Comparison of ENCODE assay signal across 21 cellular contexts in the genomic region with DNA sequence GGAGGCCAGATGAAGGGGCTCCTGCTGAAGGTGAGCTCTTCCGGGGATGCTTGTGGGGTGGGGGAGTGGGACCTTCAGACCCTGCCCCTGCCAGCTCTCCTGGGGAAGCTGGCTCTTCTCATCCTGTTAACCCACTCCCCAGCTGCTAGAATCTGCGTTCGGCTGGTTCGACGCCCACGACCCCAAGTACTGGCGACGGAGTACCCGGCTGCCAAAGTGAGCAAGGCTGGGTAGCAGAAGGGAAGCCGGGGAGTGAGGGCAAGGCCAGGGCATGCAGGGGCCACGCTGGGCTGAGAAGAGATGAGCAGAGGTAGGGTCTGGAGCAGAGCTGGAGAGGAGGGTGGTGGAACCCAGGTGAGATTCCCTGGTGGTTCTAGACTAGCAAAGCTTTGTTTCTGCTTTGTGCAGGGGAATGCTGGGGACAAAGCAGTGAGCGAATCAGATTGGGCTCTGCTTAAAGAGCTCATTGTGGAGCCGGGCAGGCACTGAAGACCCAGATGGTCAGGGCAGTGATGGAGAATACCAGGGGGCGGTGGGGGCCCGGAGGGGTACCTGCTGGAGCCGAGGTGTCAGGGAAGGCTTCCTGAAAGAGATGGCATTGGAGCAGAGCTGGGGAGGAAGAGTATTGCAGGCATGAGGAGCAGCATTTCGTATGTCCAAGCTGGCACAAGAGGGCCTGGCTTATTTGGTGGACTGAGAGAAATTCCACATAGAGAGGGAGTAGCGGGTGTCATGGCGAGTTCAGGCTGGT.
"Had no signal": no experiment of that assay in that cellular context is flagged by ENCODE, and none has a peak within 500 bp of the region (broad histone marks: within the 10 kb centered on the region; RNA-seq: fewer than 3 reads in every experiment).

No MANE protein-coding gene starts in this region.

- H3K4me3 ChIP-seq: gastroesophageal sphincter, right lobe of liver, thyroid gland, upper lobe of left lung had no signal

- H3K9me3 Mint-ChIP-seq: activated naive CD4-positive, alpha-beta T cell treated with anti-CD3 and anti-CD28 coated beads for 36 hours; immature natural killer cell; natural killer cell; stimulated activated naive CD8-positive, alpha-beta T cell treated with anti-CD3 and anti-CD28 coated beads, Interleukin-15, Interleukin-2, amounts not matched to agents 100 ng/mL and 50 ng/mL, for 24 hours had no signal

- H3K4me3 Mint-ChIP-seq: activated CD4-positive, alpha-beta T cell treated with anti-CD3 and anti-CD28 coated beads for 36 hours; activated CD8-positive, alpha-beta memory T cell treated with anti-CD3 and anti-CD28 coated beads, Interleukin-2, amount 10 ng/mL, durations not matched to agents 7 days and 5 days; activated CD8-positive, alpha-beta T cell treated with anti-CD3 and anti-CD28 coated beads, Interleukin-2, amount 10 ng/mL, durations not matched to agents 7 days and 5 days; activated naive CD4-positive, alpha-beta T cell treated with anti-CD3 and anti-CD28 coated beads for 36 hours; natural killer cell; stimulated activated naive CD8-positive, alpha-beta T cell treated with anti-CD3 and anti-CD28 coated beads, Interleukin-15, Interleukin-2, amounts not matched to agents 100 ng/mL and 50 ng/mL, for 24 hours had no signal

- H3K27ac Mint-ChIP-seq: activated CD4-positive, alpha-beta T cell treated with anti-CD3 and anti-CD28 coated beads for 36 hours; activated CD8-positive, alpha-beta memory T cell treated with anti-CD3 and anti-CD28 coated beads, Interleukin-2, amount 10 ng/mL, durations not matched to agents 7 days and 5 days; activated CD8-positive, alpha-beta T cell treated with anti-CD3 and anti-CD28 coated beads, Interleukin-2, amount 10 ng/mL, durations not matched to agents 7 days and 5 days; activated naive CD4-positive, alpha-beta T cell treated with anti-CD3 and anti-CD28 coated beads for 36 hours; immature natural killer cell; natural killer cell; stimulated activated naive CD8-positive, alpha-beta T cell treated with anti-CD3 and anti-CD28 coated beads, Interleukin-15, Interleukin-2, amounts not matched to agents 100 ng/mL and 50 ng/mL, for 24 hours had no signal

- H3K27me3 Mint-ChIP-seq: activated CD4-positive, alpha-beta T cell treated with anti-CD3 and anti-CD28 coated beads for 36 hours; activated CD8-positive, alpha-beta memory T cell treated with anti-CD3 and anti-CD28 coated beads, Interleukin-2, amount 10 ng/mL, durations not matched to agents 7 days and 5 days; stimulated activated naive CD8-positive, alpha-beta T cell treated with anti-CD3 and anti-CD28 coated beads, Interleukin-15, Interleukin-2, amounts not matched to agents 100 ng/mL and 50 ng/mL, for 24 hours had no signal

- H3K36me3 Mint-ChIP-seq: natural killer cell had no signal

- H3K4me1 Mint-ChIP-seq: activated CD4-positive, alpha-beta T cell treated with anti-CD3 and anti-CD28 coated beads for 36 hours; activated CD8-positive, alpha-beta memory T cell treated with anti-CD3 and anti-CD28 coated beads, Interleukin-2, amount 10 ng/mL, durations not matched to agents 7 days and 5 days; immature natural killer cell had no signal

- FAIRE-seq: bronchial epithelial cell, colon, kidney had no signal

- DNase-seq: activated CD4-positive, alpha-beta T cell treated with anti-CD3 and anti-CD28 coated beads for 36 hours; activated CD4-positive, CD25-positive, alpha-beta regulatory T cell; activated CD8-positive, alpha-beta memory T cell treated with anti-CD3 and anti-CD28 coated beads, Interleukin-2, amount 10 ng/mL, durations not matched to agents 7 days and 5 days; activated CD8-positive, alpha-beta T cell treated with anti-CD3 and anti-CD28 coated beads, Interleukin-2, amount 10 ng/mL, durations not matched to agents 7 days and 5 days; activated effector memory CD4-positive, alpha-beta T cell treated with anti-CD3 and anti-CD28 coated beads, Interleukin-2, amount 50 U/mL, for 16 hours; activated naive CD4-positive, alpha-beta T cell treated with anti-CD3 and anti-CD28 coated beads for 36 hours; effector CD8-positive, alpha-beta T cell; hippocampal formation; immature natural killer cell; kidney; mesenchymal stem cell; natural killer cell; SK-N-SH; stimulated activated CD4-positive, alpha-beta T cell treated with anti-CD3 and anti-CD28 coated beads, Interleukin-2, amount 100 ng/mL, for 48 hours; thyroid gland; upper lobe of left lung had no signal

- H3K9me3 ChIP-seq: gastroesophageal sphincter, right lobe of liver, SK-N-SH, thyroid gland, upper lobe of left lung had no signal

- H3K27ac ChIP-seq: gastroesophageal sphincter, right lobe of liver, thyroid gland, upper lobe of left lung had no signal

- H3K4me1 ChIP-seq: gastroesophageal sphincter, right lobe of liver, thyroid gland, upper lobe of left lung had no signal

- ATAC-seq: activated CD4-positive, alpha-beta T cell treated with anti-CD3 and anti-CD28 coated beads for 36 hours; activated CD8-positive, alpha-beta memory T cell treated with anti-CD3 and anti-CD28 coated beads, Interleukin-2, amount 10 ng/mL, durations not matched to agents 7 days and 5 days; activated CD8-positive, alpha-beta T cell treated with anti-CD3 and anti-CD28 coated beads, Interleukin-2, amount 10 ng/mL, durations not matched to agents 7 days and 5 days; gastroesophageal sphincter; natural killer cell; right lobe of liver had no signal
